In genomic region chr19:57320180-57321084, GRCh38 we compare ENCODE assay signal across 8 cellular contexts. TPM values are rescaled to one million over a fixed set of nuclear protein-coding genes. Genes with fewer than 3 reads are reported as not detected.
DNase-seq lines count a peak whose midpoint lies in the region; ATAC-seq, FAIRE-seq and TF ChIP-seq lines count a peak whose summit lies in the region.

Gene ZNF543, plus strand, starts transcription at chr19:57320472. Its CDS starts 382 bp downstream, at chr19:57320854.

- H3K27me3 Mint-ChIP-seq in stimulated activated naive CD8-positive, alpha-beta T cell treated with anti-CD3 and anti-CD28 coated beads, Interleukin-15, amount 100 ng/mL, for 72 hours, result peaks cover 28% of the 10 kb centered on the region

- peaks cover 25 to 51% of the 10 kb centered on the region in 2 donors for H3K9me3 Mint-ChIP-seq in stimulated activated naive CD8-positive, alpha-beta T cell treated with anti-CD3 and anti-CD28 coated beads, Interleukin-15, amount 100 ng/mL, for 72 hours

- H3K4me3 Mint-ChIP-seq in stimulated activated naive CD8-positive, alpha-beta T cell treated with anti-CD3 and anti-CD28 coated beads, Interleukin-15, amount 100 ng/mL, for 72 hours, result peak within 1 kb of the TSS; percentile 93 to 97

- H3K4me1 ChIP-seq in HAP-1 (peaks cover 3% of the 10 kb centered on the region), MM.1S (ENCODE audit: low read length) (peaks cover 12% of the 10 kb centered on the region)

- H3K27ac Mint-ChIP-seq in stimulated activated naive CD8-positive, alpha-beta T cell treated with anti-CD3 and anti-CD28 coated beads, Interleukin-15, amount 100 ng/mL, for 72 hours, result peak within 1 kb of the TSS; percentile 97 to 99

- peak within 1 kb of the TSS; percentile 98 for H3K9ac ChIP-seq in MM.1S (ENCODE audit: low read length)
- H3K9ac ChIP-seq in neural cell (ENCODE audit: low read length), result peak within 1 kb of the TSS; percentile 99

- peak; percentile 99 for ATAC-seq in stimulated activated naive CD8-positive, alpha-beta T cell treated with anti-CD3 and anti-CD28 coated beads, Interleukin-15, amount 100 ng/mL, for 72 hours

- H3F3A ChIP-seq in MM.1S (ENCODE audit: insufficient read depth, low read length) (no peaks in the 10 kb centered on the region), neural cell (ENCODE audit: insufficient read depth, low read length, poor library complexity, severe bottlenecking) (no peaks in the 10 kb centered on the region)

- DNase-seq in HAP-1 (ENCODE audit: low spot score in 2 of 2) (peak; percentile 93 to 97), MM.1S (peak; percentile 97), SHP77 treated with DMSO at 0.1 percent for 48 hours (lab: John Stamatoyannopoulos, UW) (peak; percentile 76), activated gamma-delta T cell treated with Interleukin-2 at 50 U/mL for 16 hours (peak; percentile 89), foreskin fibroblast (peak; percentile 95 to 99)
- peak; percentile 88 to 94 for DNase-seq in stimulated activated naive CD8-positive, alpha-beta T cell treated with anti-CD3 and anti-CD28 coated beads, Interleukin-15, amount 100 ng/mL, for 72 hours

- peak within 1 kb of the TSS; percentile 89 for H2AFZ ChIP-seq in MM.1S (ENCODE audit: low read length)
- H2AFZ ChIP-seq in neural cell (ENCODE audit: low read depth, low read length), result peak within 1 kb of the TSS; percentile 94

- peaks cover 26% of the 10 kb centered on the region for H3K79me2 ChIP-seq in MM.1S (ENCODE audit: low read length)
- H3K79me2 ChIP-seq in neural cell (replicated peaks; ENCODE audit: insufficient read depth, low read length), result peaks cover 34% of the 10 kb centered on the region

- TF ChIP-seq CTCF in MM.1S (IDR thresholded peaks at IDR 0.05; ENCODE audit: low read length), result no peak
- no peak for TF ChIP-seq CTCF in foreskin fibroblast (IDR thresholded peaks at IDR 0.05; ENCODE audit: low read depth, low read length)
- peak; percentile 16 for TF ChIP-seq CTCF in neural cell (IDR thresholded peaks at IDR 0.05; ENCODE audit: poor library complexity, severe bottlenecking)

- peak within 1 kb of the TSS; percentile 61; the same call in 1 of the 2 replicates for H3K27ac ChIP-seq in MM.1S (ENCODE audit: low read length)
- peak within 1 kb of the TSS; percentile 90 for H3K27ac ChIP-seq in neural cell (ENCODE audit: low read length)

- peak; percentile 97 for FAIRE-seq in G401.6 (lab: Jason Lieb, UNC)

- peak within 1 kb of the TSS; percentile 82 for H3K4me3 ChIP-seq in HAP-1
- peak within 1 kb of the TSS; percentile 91 for H3K4me3 ChIP-seq in MM.1S (ENCODE audit: low read length)
- peak within 1 kb of the TSS; percentile 83 to 98 for H3K4me3 ChIP-seq in foreskin fibroblast (ENCODE audit: low read depth in 1 of 2, low read length in 2 of 2)
- H3K4me3 ChIP-seq in neural cell (ENCODE audit: low read length), result peak within 1 kb of the TSS; percentile 89

- H3K36me3 ChIP-seq in HAP-1 (replicated peaks), result peaks cover 17% of the 10 kb centered on the region
- H3K36me3 ChIP-seq in MM.1S (replicated peaks; ENCODE audit: insufficient read depth, low read length), result peaks cover 5% of the 10 kb centered on the region; the same call in 1 of the 2 replicates
- H3K36me3 ChIP-seq in neural cell (ENCODE audit: insufficient read depth, low read length), result no peaks in the 10 kb centered on the region

- H3K9me2 ChIP-seq in MM.1S (replicated peaks; ENCODE audit: insufficient read depth, low read length) (no peaks in the 10 kb centered on the region), neural cell (ENCODE audit: insufficient read depth, low read length) (no peaks in the 10 kb centered on the region)

- no peaks in the 10 kb centered on the region for H4K20me1 ChIP-seq in MM.1S (ENCODE audit: insufficient read depth, low read length)
- H4K20me1 ChIP-seq in neural cell (ENCODE audit: insufficient read depth), result no peaks in the 10 kb centered on the region

- peak within 1 kb of the TSS; percentile 85 for H3K4me2 ChIP-seq in MM.1S (ENCODE audit: low read depth, low read length)
- peak within 1 kb of the TSS; percentile 96 for H3K4me2 ChIP-seq in neural cell (ENCODE audit: low read length)

- H3K27me3 ChIP-seq in HAP-1 (ENCODE audit: low read depth), result 0 out of 2 replicates have a peak, but pooled peaks cover 2% of the 10 kb centered on the region
- no peaks in the 10 kb centered on the region for H3K27me3 ChIP-seq in MM.1S (replicated peaks; ENCODE audit: insufficient read depth, low read length)
- H3K27me3 ChIP-seq in neural cell (ENCODE audit: insufficient read depth, low read depth, low read length), result no peaks in the 10 kb centered on the region

- H3K4me1 Mint-ChIP-seq in stimulated activated naive CD8-positive, alpha-beta T cell treated with anti-CD3 and anti-CD28 coated beads, Interleukin-15, amount 100 ng/mL, for 72 hours, result peaks cover 25% of the 10 kb centered on the region

- H3K9me3 ChIP-seq in HAP-1 (no peaks in the 10 kb centered on the region), MM.1S (replicated peaks; ENCODE audit: insufficient read depth, low read length) (no peaks in the 10 kb centered on the region), neural cell (ENCODE audit: low read length) (no peaks in the 10 kb centered on the region)

- in situ Hi-C loops in HAP-1 (cut with MboI; ENCODE audit: low sequenced_read_pairs), result no loop called here

- TF ChIP-seq RAD21 in neural cell (conservative IDR thresholded peaks at IDR 0.05), result no peak

- no peak for TF ChIP-seq EP300 in neural cell (conservative IDR thresholded peaks at IDR 0.05; ENCODE audit: poor library complexity, severe bottlenecking)

TF ChIP-seq in neural cell, 6 proteins besides CTCF, POLR2A, EP300 and RAD21:
- no peak for TF ChIP-seq TAF1 (IDR thresholded peaks at IDR 0.05; ENCODE audit: low read depth)
- TF ChIP-seq POLR2AphosphoS5 (IDR thresholded peaks at IDR 0.05), result peak; percentile 95
- no peak for TF ChIP-seq SMC3 (conservative IDR thresholded peaks at IDR 0.05; ENCODE audit: poor library complexity)
- no peak for TF ChIP-seq EZH2 (IDR thresholded peaks at IDR 0.05; ENCODE audit: borderline replicate concordance, insufficient read depth, low read length, poor library complexity, severe bottlenecking)
- peak; percentile 58 for TF ChIP-seq REST (IDR thresholded peaks at IDR 0.05; ENCODE audit: borderline replicate concordance)
- peak; percentile 58 for TF ChIP-seq MXI1 (conservative IDR thresholded peaks at IDR 0.05; ENCODE audit: poor library complexity, severe bottlenecking)

RNA-seq across cellular contexts. Expression of gene ZNF543, which starts in this region (rescaled TPM):
- polyA plus RNA-seq in neural cell, result 9.3 and 14.8 TPM in 2 replicates
- polyA minus RNA-seq in neural cell, result 51.1 and 52.9 TPM in 2 replicates

Comparison
In these comparisons a context has a peak if more than half of its experiments do, and no peak if none do; other contexts are left out.
1. Peak in every context shown above with its lines: DNase-seq, ATAC-seq, H3K4me3 ChIP-seq and H3K27ac ChIP-seq.